22 cellular contexts compared by ENCODE assay signal in the genomic region with DNA sequence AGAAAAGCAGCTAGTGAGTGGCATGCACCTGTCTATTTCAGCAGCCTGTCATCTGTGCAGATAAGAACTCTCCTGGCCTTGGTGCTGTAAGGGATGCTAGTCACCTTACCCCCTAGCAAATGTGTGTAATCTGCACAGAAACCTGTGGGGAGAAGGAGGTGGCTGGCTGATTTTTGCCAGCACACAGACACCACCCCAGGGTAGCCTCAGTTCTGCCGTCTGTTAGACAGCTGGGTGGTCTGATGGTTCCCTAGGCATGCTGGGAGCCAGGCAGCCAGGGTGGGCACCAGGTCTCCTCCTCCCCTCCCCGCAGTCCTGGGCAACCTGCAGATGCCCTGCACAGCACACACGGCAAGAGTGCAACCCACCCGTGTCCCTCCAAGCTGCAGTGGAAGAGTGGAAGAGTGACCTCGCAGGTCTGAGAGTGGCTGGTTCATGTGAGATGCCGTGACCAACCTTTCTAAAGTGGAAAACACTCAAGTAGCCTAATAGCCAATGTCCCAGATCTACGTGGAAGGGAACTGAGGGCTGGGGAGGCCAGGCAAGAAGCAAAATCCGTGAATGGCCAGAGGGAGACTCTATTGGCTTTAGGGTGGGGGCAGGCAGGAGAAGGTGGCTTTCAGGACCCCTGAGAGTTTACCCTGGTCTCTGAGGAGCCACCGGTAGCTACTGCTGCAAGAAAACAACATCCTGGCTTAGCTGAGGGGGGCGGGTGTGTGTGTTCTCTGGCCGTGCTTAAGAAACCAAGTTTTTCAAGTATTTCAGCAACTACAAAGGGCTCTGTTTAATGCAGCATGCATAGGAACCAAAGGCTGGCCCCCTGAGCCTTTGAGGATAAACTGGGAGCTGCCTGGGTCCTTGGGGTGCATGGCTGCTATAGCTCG. TPM values are rescaled to one million over a fixed set of nuclear protein-coding genes. Genes with fewer than 3 reads are reported as not detected.
A peak's percentile ranks its signal among the peaks of the same experiment; 100 is the strongest.
DNase-seq lines count a peak whose midpoint lies in the region; ATAC-seq and TF ChIP-seq lines count a peak whose summit lies in the region.
"Had no signal": no experiment of that assay in that cellular context is flagged by ENCODE, and none has a peak within 500 bp of the region (broad histone marks: within the 10 kb centered on the region; RNA-seq: fewer than 3 reads in every experiment).

No MANE protein-coding gene starts in this region.

- H4K20me1 ChIP-seq in neural progenitor cell (ENCODE audit: low read depth): peaks cover 17% of the 10 kb centered on the region

- H3K4me3 Mint-ChIP-seq in WTC11 (peak overlapping the region; percentile 20), neural progenitor cell (peak overlapping the region; percentile 56)
- H3K4me3 Mint-ChIP-seq: CD14-positive monocyte, HFFc6 had no signal

- H3K9me3 ChIP-seq in neural progenitor cell (ENCODE audit: low read depth): no peaks in the 10 kb centered on the region
- H3K9me3 ChIP-seq in vagina: no peaks in the 10 kb centered on the region

- peaks cover 33% of the 10 kb centered on the region for H3F3A ChIP-seq in neural progenitor cell (ENCODE audit: low read depth)

- no peak; the same call in 1 of the 2 replicates for ATAC-seq in WTC11

- no peak for TF ChIP-seq POLR2A in vagina (IDR thresholded peaks at IDR 0.05)

- DNase-seq in activated CD8-positive, alpha-beta memory T cell treated with anti-CD3 and anti-CD28 coated beads for 24 hours: peak; percentile 49
- DNase-seq in activated CD8-positive, alpha-beta memory T cell treated with anti-CD3 and anti-CD28 coated beads, Interleukin-2, amount 50 U/mL, for 48 hours: no peak
- DNase-seq in WTC11 (ENCODE audit: low spot score): no peak
- no peak for DNase-seq in neural progenitor cell (ENCODE audit: low spot score)
- peak; percentile 76 to 77 for DNase-seq in vagina (ENCODE audit: extremely low spot score in 2 of 2)
- no peak for DNase-seq in SIG-M5 treated with dmso at 0.1 percent for 504 hours (lab: John Stamatoyannopoulos, UW; ENCODE audit: unreplicated experiment)
- DNase-seq in activated gamma-delta T cell (lab: John Stamatoyannopoulos, UW): no peak
- DNase-seq in DMS153 (lab: John Stamatoyannopoulos, UW): no peak
- DNase-seq: COR-L47, DMS53, GM23248, HFFc6, Karpas-422, MM.1S, NCI-H1105, NCI-H187 treated with DMSO at 0.1 percent for 48 hours, NCI-H2171 treated with DMSO at 0.1 percent for 48 hours, NCI-H510A, SIG-M5 had no signal

- H3K27me3 ChIP-seq in neural progenitor cell: peaks cover 68% of the 10 kb centered on the region
- H3K27me3 ChIP-seq in vagina: no peaks in the 10 kb centered on the region

- H3K36me3 Mint-ChIP-seq in WTC11 (peaks cover 3% of the 10 kb centered on the region; the same call in 1 of the 2 replicates), neural progenitor cell (no peaks in the 10 kb centered on the region)
- H3K36me3 Mint-ChIP-seq: CD14-positive monocyte had no signal

- H3K4me2 ChIP-seq in neural progenitor cell: peak overlapping the region; percentile 31

- H2AFZ ChIP-seq in neural progenitor cell (replicated peaks): no peak overlapping the region
- H2AFZ ChIP-seq: GM23248 had no signal

- POLR2A ChIA-PET in WTC11 (lab: Charles Lee): interaction anchor here (0.6 kb wide), 1 partner anchor 75 kb away, joined by 3 read pairs; no protein-coding TSS in a partner anchor

- CTCF ChIA-PET in WTC11 (lab: Charles Lee): interaction anchor here (0.7 to 3.4 kb wide), 7 partner anchors 13 to 340 kb away, joined by 3 to 29 read pairs (median 4); no protein-coding TSS in a partner anchor

- H3K9ac ChIP-seq in neural progenitor cell: no peak overlapping the region
- H3K9ac ChIP-seq: GM23248 had no signal

- intact Hi-C loops in vagina (cut with DNase I): no loop called here

- H3K27ac ChIP-seq in neural progenitor cell (no peak overlapping the region), vagina (no peak overlapping the region)
- H3K27ac ChIP-seq: GM23248 had no signal

- H3K36me3 ChIP-seq in neural progenitor cell (no peaks in the 10 kb centered on the region), vagina (no peaks in the 10 kb centered on the region)

- H3K79me2 ChIP-seq in neural progenitor cell (ENCODE audit: low read depth): no peaks in the 10 kb centered on the region

- peak overlapping the region; percentile 93 for H3K27ac Mint-ChIP-seq in WTC11
- peak overlapping the region; percentile 96 for H3K27ac Mint-ChIP-seq in neural progenitor cell
- H3K27ac Mint-ChIP-seq: CD14-positive monocyte, HFFc6 had no signal

- no peak overlapping the region for H3K4me3 ChIP-seq in neural progenitor cell
- no peak overlapping the region for H3K4me3 ChIP-seq in vagina
- H3K4me3 ChIP-seq: GM23248 had no signal

- H3K4me1 Mint-ChIP-seq in WTC11: peaks cover 69% of the 10 kb centered on the region
- H3K4me1 Mint-ChIP-seq in neural progenitor cell: peaks cover 44% of the 10 kb centered on the region
- H3K4me1 Mint-ChIP-seq: CD14-positive monocyte had no signal

- H3K9me3 Mint-ChIP-seq in WTC11: no peaks in the 10 kb centered on the region
- no peaks in the 10 kb centered on the region for H3K9me3 Mint-ChIP-seq in neural progenitor cell
- H3K9me3 Mint-ChIP-seq: HFFc6 had no signal

- H3K27me3 Mint-ChIP-seq in WTC11 (ENCODE audit: low read depth) (peaks cover 3% of the 10 kb centered on the region), neural progenitor cell (ENCODE audit: insufficient read depth, low read depth) (peaks cover 10% of the 10 kb centered on the region)

- TF ChIP-seq CTCF in WTC11 (IDR thresholded peaks at IDR 0.05) (no peak), neural progenitor cell (IDR thresholded peaks at IDR 0.05) (no peak), vagina (IDR thresholded peaks at IDR 0.05) (no peak)

- peaks cover 27% of the 10 kb centered on the region for H3K4me1 ChIP-seq in neural progenitor cell
- no peaks in the 10 kb centered on the region for H3K4me1 ChIP-seq in vagina

TF ChIP-seq in WTC11, 78 proteins besides CTCF, POLR2A, EP300 and RAD21:
- TF ChIP-seq ELF4 (CRISPR knock-in tag; IDR thresholded peaks at IDR 0.05; ENCODE audit: low read depth) (no peak), ZNF671 (CRISPR knock-in tag; IDR thresholded peaks at IDR 0.05) (no peak), SOX15 (CRISPR knock-in tag; IDR thresholded peaks at IDR 0.05) (no peak), SP1 (CRISPR knock-in tag; conservative IDR thresholded peaks at IDR 0.05) (no peak), GTF2I (CRISPR knock-in tag; conservative IDR thresholded peaks at IDR 0.05) (no peak), ZNF121 (CRISPR knock-in tag; IDR thresholded peaks at IDR 0.05) (no peak), MYBL2 (CRISPR knock-in tag; IDR thresholded peaks at IDR 0.05) (no peak), GABPB1 (CRISPR knock-in tag; IDR thresholded peaks at IDR 0.05) (no peak), TEAD4 (CRISPR knock-in tag; IDR thresholded peaks at IDR 0.05) (no peak), KAT7 (CRISPR knock-in tag; IDR thresholded peaks at IDR 0.05; ENCODE audit: borderline replicate concordance) (no peak), ZNF219 (CRISPR knock-in tag; IDR thresholded peaks at IDR 0.05; ENCODE audit: borderline replicate concordance) (no peak), ZNF532 (CRISPR knock-in tag; IDR thresholded peaks at IDR 0.05; ENCODE audit: borderline replicate concordance) (no peak), EMX1 (CRISPR knock-in tag; IDR thresholded peaks at IDR 0.05) (no peak), CBFB (CRISPR knock-in tag; IDR thresholded peaks at IDR 0.05; ENCODE audit: low read depth) (no peak), ZNF138 (CRISPR knock-in tag; conservative IDR thresholded peaks at IDR 0.05) (no peak), MXD4 (CRISPR knock-in tag; IDR thresholded peaks at IDR 0.05; ENCODE audit: borderline replicate concordance) (no peak), ATF3 (CRISPR knock-in tag; conservative IDR thresholded peaks at IDR 0.05) (no peak), ZNF317 (CRISPR knock-in tag; IDR thresholded peaks at IDR 0.05; ENCODE audit: borderline replicate concordance, low read depth) (no peak)

RNA-seq across cellular contexts. Expression of gene TRPM1, which starts 47.3 kb away (rescaled TPM):
- total RNA-seq in WTC11 (2021) (0.32 to 1.2 TPM (median 0.77 TPM) in 3 replicates), neural progenitor cell (ENCODE audit: low replicate concordance) (not detected in 2 replicates), vagina (not detected)
- total RNA-seq: GM23248, OCI-LY7, RPMI7951 had no signal

Comparison
In these comparisons a context has a peak if more than half of its experiments do, and no peak if none do; other contexts are left out.
1. DNase-seq: peak in activated CD8-positive, alpha-beta memory T cell treated with anti-CD3 and anti-CD28 coated beads for 24 hours (single experiment) and vagina (2 of 2); none in activated CD8-positive, alpha-beta memory T cell treated with anti-CD3 and anti-CD28 coated beads, Interleukin-2, amount 50 U/mL, for 48 hours (single experiment), WTC11 (single experiment), neural progenitor cell (single experiment), SIG-M5 treated with dmso at 0.1 percent for 504 hours (single experiment), activated gamma-delta T cell (single experiment) and DMS153 (single experiment).